In the genomic region with DNA sequence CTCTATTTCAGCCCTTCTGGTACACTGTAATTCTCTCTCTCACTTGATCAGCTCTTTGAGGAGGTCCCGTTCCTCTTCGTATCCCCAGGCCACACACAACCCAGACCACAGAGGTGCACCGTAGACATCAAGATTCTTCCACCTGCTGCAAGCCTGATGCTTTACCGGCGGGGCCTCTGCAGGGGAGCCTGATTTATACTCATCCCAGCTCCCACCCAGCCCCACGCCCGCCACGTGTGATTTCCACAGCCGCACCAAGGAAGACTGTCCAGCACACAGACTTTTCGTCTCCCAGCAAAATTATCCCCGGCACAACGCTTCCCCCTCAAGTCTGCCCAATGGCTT, we compare ENCODE assay signal across 8 cellular contexts. TPM values are rescaled to one million over a fixed set of nuclear protein-coding genes. Genes with fewer than 3 reads are reported as not detected.
DNase-seq lines count a peak whose midpoint lies in the region; ATAC-seq and TF ChIP-seq lines count a peak whose summit lies in the region.

No MANE protein-coding gene starts in this region.

- peak; percentile 9 for ATAC-seq in CD4-positive, alpha-beta T cell (ENCODE audit: poor library complexity)
- peak; percentile 23 for ATAC-seq in GM21576 (IDR thresholded peaks at IDR 0.05; ENCODE audit: unreplicated experiment)
- peak; percentile 13 for ATAC-seq in aorta (ENCODE audit: low FRiP score)

- H3K27ac ChIP-seq in CD4-positive, alpha-beta T cell (ENCODE audit: low read depth, low read length) = no peak overlapping the region
- H3K27ac ChIP-seq in coronary artery (peak overlapping the region in 1 of 2 donors; percentile 41), aorta (ENCODE audit: low read depth in 1 of 2, low read length in 2 of 2) (no peak overlapping the region)

- H3K27me3 ChIP-seq in CD4-positive, alpha-beta T cell (ENCODE audit: control insufficient read depth, insufficient read depth, low read length) = no peaks in the 10 kb centered on the region
- H3K27me3 ChIP-seq in aorta (ENCODE audit: control insufficient read depth in 1 of 2, insufficient read depth in 2 of 2, low read length in 1 of 2) = no peaks in the 10 kb centered on the region

- peak overlapping the region; percentile 90 for H3K27ac Mint-ChIP-seq in CD4-positive, alpha-beta T cell

- no peaks in the 10 kb centered on the region for H3K4me1 ChIP-seq in aorta (ENCODE audit: control insufficient read depth in 1 of 2, insufficient read depth in 2 of 2, low read length in 2 of 2)

- CTCF ChIA-PET in CD4-positive, alpha-beta T cell (lab: Charles Lee) = interaction anchor here (1.0 to 1.3 kb wide), 3 partner anchors 8 to 61 kb away, joined by 3 to 5 read pairs (median 3); no protein-coding TSS in a partner anchor

- intact Hi-C loops in CD4-positive, alpha-beta T cell (cut with DNase I, micrococcal nuclease) = loop anchor here (2.0 to 5.0 kb wide), 4 partner anchors 61 to 601 kb away; partner anchors contain the start of genes AHCTF1 (in 1 of the 2), CNST (in 1 of the 2) and TFB2M (in 1 of the 2)
- intact Hi-C loops in aorta (cut with DNase I) = loop anchor here in 1 of 2 donors (5.0 kb wide), 1 partner anchor 191 kb away; no protein-coding TSS in a partner anchor

- H3K4me3 ChIP-seq in coronary artery (peak overlapping the region; percentile 91), aorta (ENCODE audit: low read length in 2 of 2) (peak overlapping the region; percentile 51 to 72)

- H3K4me3 Mint-ChIP-seq in CD4-positive, alpha-beta T cell = peak overlapping the region; percentile 94

- peaks cover 0 to under 1% of the 10 kb centered on the region in 2 donors for H3K36me3 ChIP-seq in aorta (ENCODE audit: control insufficient read depth in 1 of 2, insufficient read depth in 2 of 2, low read length in 1 of 2)

- H3K9me3 Mint-ChIP-seq in CD4-positive, alpha-beta T cell = no peaks in the 10 kb centered on the region

- no peaks in the 10 kb centered on the region for H3K9me3 ChIP-seq in CD4-positive, alpha-beta T cell (ENCODE audit: control insufficient read depth, low read length)
- H3K9me3 ChIP-seq in aorta (ENCODE audit: control insufficient read depth, low read length) = no peaks in the 10 kb centered on the region

- no peak for DNase-seq in CD4-positive, alpha-beta T cell
- DNase-seq in NAMALWA (ENCODE audit: low spot score) (peak; percentile 38), coronary artery (ENCODE audit: low spot score) (no peak), middle frontal gyrus (ENCODE audit: extremely low spot score, low spot score) (peak; percentile 3), aorta (no peak), SHP77 treated with DMSO at 0.1 percent for 48 hours (lab: John Stamatoyannopoulos, UW) (no peak)
- no peak for DNase-seq in stimulated activated naive CD4-positive, alpha-beta T cell treated with Interleukin-2 at 50 U/mL for 16 hours (lab: John Stamatoyannopoulos, UW)

- peaks cover 42% of the 10 kb centered on the region for H3K4me1 Mint-ChIP-seq in CD4-positive, alpha-beta T cell (ENCODE audit: low read depth)

- WGBS in aorta, 2 donors = 6% methylated on average over 12 of the region's 12 CpGs

- no peaks in the 10 kb centered on the region for H3K27me3 Mint-ChIP-seq in CD4-positive, alpha-beta T cell

- POLR2A ChIA-PET in CD4-positive, alpha-beta T cell (lab: Charles Lee) = interaction anchor here (1.7 to 2.1 kb wide), 2 partner anchors 8 to 60 kb away, joined by 5 to 7 read pairs; partner anchors contain the start of genes CNST and TFB2M

- no peak for TF ChIP-seq CTCF in CD4-positive, alpha-beta T cell (IDR thresholded peaks at IDR 0.05)
- no peak for TF ChIP-seq CTCF in coronary artery (IDR thresholded peaks at IDR 0.05)

- peaks cover 5% of the 10 kb centered on the region for H3K36me3 Mint-ChIP-seq in CD4-positive, alpha-beta T cell (ENCODE audit: low read depth)

RNA-seq across cellular contexts. Expression of gene SMYD3, which starts 0.7 kb away (rescaled TPM):
- total RNA-seq in CD4-positive, alpha-beta T cell = 10 to 100 TPM; 18.8 to 19.6 TPM
- 10 to 100 TPM; 11.5 to 29.1 TPM for total RNA-seq in aorta
- 10 to 100 TPM in 1 of 2 donors, 1 to 10 TPM in 1; 6.0 to 10.7 TPM for polyA plus RNA-seq in aorta

RNA-seq across cellular contexts. Expression of gene TFB2M, which starts 59.6 kb away (rescaled TPM):
- total RNA-seq in CD4-positive, alpha-beta T cell = 1 to 10 TPM; 8.0 to 9.0 TPM
- 1 to 10 TPM; 5.2 to 5.6 TPM for total RNA-seq in aorta
- 1 to 10 TPM; 3.8 to 5.8 TPM for polyA plus RNA-seq in aorta

RNA-seq across cellular contexts. Expression of gene CNST, which starts 59.8 kb away (rescaled TPM):
- total RNA-seq in CD4-positive, alpha-beta T cell = 10 to 100 TPM; 71.9 to 72.6 TPM
- 10 to 100 TPM; 24.5 to 27.8 TPM for total RNA-seq in aorta
- polyA plus RNA-seq in aorta = 1 to 10 TPM; 6.9 to 7.7 TPM

Comparison
In these comparisons a context has a peak if more than half of its experiments do, and no peak if none do; other contexts are left out.
1. DNase-seq: peak in NAMALWA (single experiment) and middle frontal gyrus (single experiment); none in CD4-positive, alpha-beta T cell (0 of 10), coronary artery (single experiment), aorta (0 of 2), SHP77 treated with DMSO at 0.1 percent for 48 hours (single experiment) and stimulated activated naive CD4-positive, alpha-beta T cell treated with Interleukin-2 at 50 U/mL for 16 hours (single experiment).
2. Peak in every context shown above with its lines, with median percentiles within 50 percentile points of each other: ATAC-seq.